Comparison of ENCODE assay signal across 10 cellular contexts in genomic region chr11:31645747-31646146, GRCh38.
A peak's percentile ranks its signal among the peaks of the same experiment; 100 is the strongest.
DNase-seq lines count a peak whose midpoint lies in the region; ATAC-seq and TF ChIP-seq lines count a peak whose summit lies in the region.
"Had no signal": no experiment of that assay in that cellular context is flagged by ENCODE, and none has a peak within 500 bp of the region (broad histone marks: within the 10 kb centered on the region; RNA-seq: fewer than 3 reads in every experiment).

No MANE protein-coding gene starts in this region.

- H3K79me2 ChIP-seq in smooth muscle cell (ENCODE audit: low read depth) = no peaks in the 10 kb centered on the region

- DNase-seq in HFFc6 = peak; percentile 73
- peak; percentile 36 to 58 for DNase-seq in SJSA1 (ENCODE audit: low read depth in 1 of 2, low spot score in 2 of 2)
- peak; percentile 94 for DNase-seq in fibroblast of the aortic adventitia (ENCODE audit: low read depth)
- DNase-seq in smooth muscle cell (lab: John Stamatoyannopoulos, UW; ENCODE audit: unreplicated experiment) = no peak
- DNase-seq in H7 = no peak

- no peak overlapping the region; the same call in 1 of the 2 replicates for H3K4me3 Mint-ChIP-seq in HFFc6
- H3K4me3 Mint-ChIP-seq: memory B cell had no signal

- H3K36me3 Mint-ChIP-seq in HFFc6 (ENCODE audit: low read depth) = no peaks in the 10 kb centered on the region
- H3K36me3 Mint-ChIP-seq: memory B cell had no signal

- no peaks in the 10 kb centered on the region for H3K9me3 ChIP-seq in SJSA1 (replicated peaks)
- no peaks in the 10 kb centered on the region for H3K9me3 ChIP-seq in smooth muscle cell (replicated peaks; ENCODE audit: low read depth)

- H3F3A ChIP-seq in smooth muscle cell (ENCODE audit: low read depth) = no peaks in the 10 kb centered on the region

- H4K20me1 ChIP-seq in smooth muscle cell (ENCODE audit: low read depth) = no peaks in the 10 kb centered on the region

- H3K27ac ChIP-seq in SJSA1 (peak overlapping the region; percentile 55), smooth muscle cell (ENCODE audit: low read depth) (peak overlapping the region; percentile 47)
- H3K27ac ChIP-seq: VCaP had no signal

- H3K4me3 ChIP-seq in SJSA1 = no peak overlapping the region
- no peak overlapping the region for H3K4me3 ChIP-seq in fibroblast of the aortic adventitia (ENCODE audit: low read depth, low read length)
- H3K4me3 ChIP-seq in smooth muscle cell = no peak overlapping the region
- H3K4me3 ChIP-seq in H7 (ENCODE audit: insufficient read depth, low read depth, low read length) = no peak overlapping the region

- no peaks in the 10 kb centered on the region for H3K27me3 ChIP-seq in SJSA1 (replicated peaks)
- H3K27me3 ChIP-seq in smooth muscle cell (ENCODE audit: low read depth) = no peaks in the 10 kb centered on the region
- H3K27me3 ChIP-seq in H7 (ENCODE audit: control insufficient read depth, insufficient read depth, low read length) = no peaks in the 10 kb centered on the region

- H3K9me3 Mint-ChIP-seq in HFFc6 = no peaks in the 10 kb centered on the region
- H3K9me3 Mint-ChIP-seq: memory B cell had no signal

- H3K9ac ChIP-seq in smooth muscle cell (ENCODE audit: low read depth) = no peak overlapping the region

- H2AFZ ChIP-seq in smooth muscle cell (ENCODE audit: low read depth) = no peak overlapping the region

- H3K27ac Mint-ChIP-seq in HFFc6 = peak overlapping the region; percentile 54; the same call in 1 of the 2 replicates
- H3K27ac Mint-ChIP-seq: memory B cell had no signal

- no peak for TF ChIP-seq CTCF in HFFc6 (IDR thresholded peaks at IDR 0.05)
- TF ChIP-seq CTCF in fibroblast of the aortic adventitia (IDR thresholded peaks at IDR 0.05; ENCODE audit: insufficient read depth, low read length) = no peak
- TF ChIP-seq CTCF in smooth muscle cell (IDR thresholded peaks at IDR 0.05; ENCODE audit: borderline replicate concordance, insufficient read depth, poor library complexity, severe bottlenecking) = no peak

- ATAC-seq in HG02840 (IDR thresholded peaks at IDR 0.05; ENCODE audit: low FRiP score, unreplicated experiment) (no peak), GM21390 (IDR thresholded peaks at IDR 0.05; ENCODE audit: unreplicated experiment) (no peak)
- ATAC-seq: sciatic nerve had no signal

- peaks cover 10% of the 10 kb centered on the region for H3K4me1 ChIP-seq in SJSA1 (replicated peaks)
- peaks cover 27% of the 10 kb centered on the region for H3K4me1 ChIP-seq in smooth muscle cell (ENCODE audit: low read depth)

- peaks cover 25% of the 10 kb centered on the region for H3K4me1 Mint-ChIP-seq in HFFc6 (ENCODE audit: low read depth)
- H3K4me1 Mint-ChIP-seq: memory B cell had no signal

- H3K27me3 Mint-ChIP-seq in HFFc6 (ENCODE audit: insufficient read depth) = no peaks in the 10 kb centered on the region
- H3K27me3 Mint-ChIP-seq: memory B cell had no signal

- H3K36me3 ChIP-seq in SJSA1 (no peaks in the 10 kb centered on the region), smooth muscle cell (ENCODE audit: low read depth) (no peaks in the 10 kb centered on the region), H7 (replicated peaks; ENCODE audit: control insufficient read depth, insufficient read depth, low read length) (no peaks in the 10 kb centered on the region)

- peak overlapping the region; percentile 34 for H3K4me2 ChIP-seq in smooth muscle cell

Comparison
In these comparisons a context has a peak if more than half of its experiments do, and no peak if none do; other contexts are left out.
1. DNase-seq: peak in HFFc6 (single experiment), SJSA1 (2 of 2) and fibroblast of the aortic adventitia (single experiment); none in smooth muscle cell (single experiment) and H7 (single experiment).